Comparison of ENCODE assay signal across 1 cellular context in genomic region chr7:30595461-30596042, GRCh38.
TF ChIP-seq lines count a peak whose summit lies in the region.

No MANE protein-coding gene starts in this region.

TF ChIP-seq in GM23338, 12 proteins besides CTCF, POLR2A, EP300 and RAD21 (continued from another document):
- no peak for TF ChIP-seq ZNF462 (CRISPR knock-in tag; IDR thresholded peaks at IDR 0.05)
- no peak for TF ChIP-seq REST (IDR thresholded peaks at IDR 0.05; ENCODE audit: unreplicated experiment)
- no peak for TF ChIP-seq CREB1 (CRISPR knock-in tag; IDR thresholded peaks at IDR 0.05; ENCODE audit: low read depth)
- no peak for TF ChIP-seq EZH2phosphoT487 (IDR thresholded peaks at IDR 0.05; ENCODE audit: unreplicated experiment)
- no peak for TF ChIP-seq NANOG (IDR thresholded peaks at IDR 0.05; ENCODE audit: borderline replicate concordance)
- no peak for TF ChIP-seq EZH2 (IDR thresholded peaks at IDR 0.05; ENCODE audit: low read depth, unreplicated experiment)
- TF ChIP-seq ZNF331 (CRISPR knock-in tag; IDR thresholded peaks at IDR 0.05; ENCODE audit: low read depth), result no peak
- TF ChIP-seq STAT1 (IDR thresholded peaks at IDR 0.05; ENCODE audit: unreplicated experiment), result no peak
